Comparison of ENCODE assay signal across 33 cellular contexts in genomic region chr12:108392284-108392683, GRCh38. TPM values are rescaled to one million over a fixed set of nuclear protein-coding genes. Genes with fewer than 3 reads are reported as not detected.
"Had no signal": no experiment of that assay in that cellular context is flagged by ENCODE, and none has a peak within 500 bp of the region (broad histone marks: within the 10 kb centered on the region; RNA-seq: fewer than 3 reads in every experiment).

No MANE protein-coding gene starts in this region.

- H3K27me3 Mint-ChIP-seq: activated B cell treated with CpG ODN at 0.5 μM for 24 hours had no signal

- H3K27ac Mint-ChIP-seq: activated B cell treated with CpG ODN at 0.5 μM for 24 hours; activated CD8-positive, alpha-beta T cell treated with anti-CD3 and anti-CD28 coated beads for 36 hours; activated naive CD8-positive, alpha-beta T cell; activated T-helper 17 cell treated with anti-CD3 and anti-CD28 coated beads, Interleukin-2, amount 50 U/mL, for 72 hours; effector memory CD8-positive, alpha-beta T cell; T-helper 17 cell; T-helper 2 cell treated with Interferon-gamma antibody and Interleukin-4, amounts not matched to agents 5 μg/mL and 100 μg/mL, for 36 hours had no signal

- H3K36me3 ChIP-seq: brain microvascular endothelial cell, heart left ventricle, WERI-Rb-1 had no signal

- H3K27ac ChIP-seq: brain microvascular endothelial cell, heart left ventricle, WERI-Rb-1 had no signal

- ATAC-seq: activated CD4-positive, CD25-positive, alpha-beta regulatory T cell treated with anti-CD3 and anti-CD28 coated beads, Interleukin-2, amount 50 U/mL, for 24 hours; activated CD8-positive, alpha-beta T cell treated with anti-CD3 and anti-CD28 coated beads for 36 hours; activated T-cell treated with anti-CD3 and anti-CD28 coated beads, Interleukin-2, amount 50 U/mL, for 4 hours; activated T-helper 17 cell treated with anti-CD3 and anti-CD28 coated beads, Interleukin-2, amount 50 U/mL, for 72 hours; effector memory CD8-positive, alpha-beta T cell; esophagus mucosa; heart left ventricle; T-helper 17 cell had no signal

- H3K4me3 ChIP-seq: heart left ventricle had no signal

- H3K4me1 Mint-ChIP-seq: activated B cell treated with CpG ODN at 0.5 μM for 24 hours; activated T-helper 17 cell treated with anti-CD3 and anti-CD28 coated beads, Interleukin-2, amount 50 U/mL, for 72 hours; T-helper 17 cell had no signal

- FAIRE-seq: astrocyte, colon, endometrium, frontal cortex had no signal

- DNase-seq: activated B cell treated with CpG ODN at 0.5 μM for 24 hours; activated CD4-positive, alpha-beta T cell treated with anti-CD3 and anti-CD28 coated beads for 48 hours; activated CD4-positive, alpha-beta T cell treated with anti-CD3 and anti-CD28 coated beads, Interleukin-2, amount 50 U/mL, for 1 hour; activated CD4-positive, alpha-beta T cell treated with anti-CD3 and anti-CD28 coated beads, Interleukin-2, amount 50 U/mL, for 48 hours; activated CD8-positive, alpha-beta memory T cell treated with anti-CD3 and anti-CD28 coated beads for 24 hours; activated CD8-positive, alpha-beta T cell treated with anti-CD3 and anti-CD28 coated beads for 36 hours; activated effector memory CD4-positive, alpha-beta T cell treated with Interleukin-2 at 50 U/mL for 16 hours; activated gamma-delta T cell treated with Interleukin-2 at 50 U/mL for 16 hours; activated naive CD4-positive, alpha-beta T cell treated with anti-CD3 and anti-CD28 coated beads, Interleukin-2, amount 50 U/mL, for 16 hours; activated naive CD4-positive, alpha-beta T cell treated with Interleukin-2 at 50 U/mL for 16 hours; activated T-cell treated with anti-CD3 and anti-CD28 coated beads, Interleukin-2, amount 50 U/mL, for 4 hours; amniotic stem cell; anterior cingulate cortex; brain microvascular endothelial cell; caudate nucleus; cortex of kidney; dermis blood vessel endothelial cell; effector CD4-positive, alpha-beta T cell; effector memory CD8-positive, alpha-beta T cell; foreskin fibroblast; heart left ventricle; T-helper 17 cell; T1000; WERI-Rb-1 had no signal

- H3K4me3 Mint-ChIP-seq: activated B cell treated with CpG ODN at 0.5 μM for 24 hours; activated CD8-positive, alpha-beta T cell treated with anti-CD3 and anti-CD28 coated beads for 36 hours; activated naive CD8-positive, alpha-beta T cell; activated T-cell treated with anti-CD3 and anti-CD28 coated beads, Interleukin-2, amount 50 U/mL, for 4 hours; activated T-helper 17 cell treated with anti-CD3 and anti-CD28 coated beads, Interleukin-2, amount 50 U/mL, for 72 hours; effector memory CD8-positive, alpha-beta T cell; T-helper 17 cell; T-helper 2 cell treated with Interferon-gamma antibody and Interleukin-4, amounts not matched to agents 5 μg/mL and 100 μg/mL, for 36 hours had no signal

- H3K36me3 Mint-ChIP-seq: activated naive CD8-positive, alpha-beta T cell had no signal

- H3K27me3 ChIP-seq: brain microvascular endothelial cell had no signal

RNA-seq across cellular contexts. Expression of gene CMKLR1, which starts 53.2 kb away (rescaled TPM):
- total RNA-seq: activated CD8-positive, alpha-beta T cell treated with anti-CD3 and anti-CD28 coated beads for 36 hours; activated T-helper 17 cell treated with anti-CD3 and anti-CD28 coated beads, Interleukin-2, amount 50 U/mL, for 72 hours had no signal
